In the genomic region with DNA sequence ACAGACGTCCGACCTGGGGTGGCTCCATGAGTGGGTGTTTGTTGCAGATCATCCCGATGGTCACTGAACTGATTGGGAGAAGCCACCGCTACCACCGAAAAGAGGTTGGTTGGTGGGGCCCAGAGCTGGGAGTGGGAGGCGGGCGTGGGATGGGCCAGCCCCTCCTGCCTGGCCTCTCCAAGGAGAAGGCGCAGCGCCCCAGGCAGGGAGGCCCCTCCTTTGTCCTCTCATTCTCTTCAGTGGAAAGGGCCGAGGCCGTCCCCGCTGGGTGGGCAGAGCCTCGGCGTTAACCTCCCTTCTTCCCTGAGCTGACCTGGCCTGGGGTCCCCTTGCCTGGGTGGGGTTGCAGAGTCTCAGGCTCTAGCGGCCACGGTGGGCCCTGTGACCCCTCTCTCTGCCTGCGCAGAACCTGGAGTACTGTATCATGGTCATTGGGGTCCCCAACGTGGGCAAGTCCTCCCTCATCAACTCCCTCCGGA, we compare ENCODE assay signal across 1 cellular context.
TF ChIP-seq lines count a peak whose summit lies in the region.

No MANE protein-coding gene starts in this region.

TF ChIP-seq in K562, 482 proteins besides CTCF, POLR2A, EP300 and RAD21:
- no peak for TF ChIP-seq SMARCB1 (IDR thresholded peaks at IDR 0.05; ENCODE audit: insufficient read length, low read depth)
- TF ChIP-seq EP400 (IDR thresholded peaks at IDR 0.05): no peak
- no peak for TF ChIP-seq CBX3 (IDR thresholded peaks at IDR 0.05; ENCODE audit: borderline replicate concordance in 1 of 2, low read length in 2 of 2)
- peak; percentile 42; the same call in 1 of the 2 replicates for TF ChIP-seq POLR2G (IDR thresholded peaks at IDR 0.05; ENCODE audit: low read depth, low read length)
- no peak for TF ChIP-seq ZNF274 (IDR thresholded peaks at IDR 0.05; ENCODE audit: borderline replicate concordance, low read depth, low read length)
- TF ChIP-seq RBFOX2 (IDR thresholded peaks at IDR 0.05; ENCODE audit: low read depth, low read length): 0 out of 2 replicates have a peak, but pooled peaks have one; percentile 21
